9 cellular contexts compared by ENCODE assay signal in genomic region chr4:129094347-129094746, GRCh38. TPM values are rescaled to one million over a fixed set of nuclear protein-coding genes. Genes with fewer than 3 reads are reported as not detected.
DNase-seq lines count a peak whose midpoint lies in the region; ATAC-seq lines count a peak whose summit lies in the region.
"Had no signal": no experiment of that assay in that cellular context is flagged by ENCODE, and none has a peak within 500 bp of the region (broad histone marks: within the 10 kb centered on the region; RNA-seq: fewer than 3 reads in every experiment).

No MANE protein-coding gene starts in this region.

- H3K4me1 Mint-ChIP-seq in activated T-cell treated with anti-CD3 and anti-CD28 coated beads, Interleukin-2, amount 50 U/mL, for 4 hours (ENCODE audit: low read depth), result peaks cover 32% of the 10 kb centered on the region

- H3K36me3 ChIP-seq in subcutaneous abdominal adipose tissue (ENCODE audit: control insufficient read depth in 5 of 5, insufficient read depth in 5 of 5, low read length in 5 of 5), result no peaks in the 10 kb centered on the region

- peak overlapping the region in 1 of 5 donors; percentile 90 for H3K9ac ChIP-seq in subcutaneous abdominal adipose tissue (ENCODE audit: low read length in 5 of 5)

- H3K27me3 Mint-ChIP-seq in activated T-cell treated with anti-CD3 and anti-CD28 coated beads, Interleukin-2, amount 50 U/mL, for 4 hours (ENCODE audit: low read depth), result no peaks in the 10 kb centered on the region

- ATAC-seq in activated T-cell treated with anti-CD3 and anti-CD28 coated beads, Interleukin-2, amount 50 U/mL, for 4 hours, result no peak
- ATAC-seq in HG02798 (IDR thresholded peaks at IDR 0.05; ENCODE audit: poor library complexity, unreplicated experiment), result no peak

- no peak for DNase-seq in activated T-cell treated with anti-CD3 and anti-CD28 coated beads, Interleukin-2, amount 50 U/mL, for 4 hours
- DNase-seq in activated T-cell treated with anti-CD3 and anti-CD28 coated beads, Interleukin-2, amount 50 U/mL, for 1 hour, result no peak
- peak; percentile 67 for DNase-seq in OCI-M1 (lab: John Stamatoyannopoulos, UW)
- peak; percentile 16 for DNase-seq in fibroblast of peridontal ligament (ENCODE audit: extremely low read depth)
- no peak for DNase-seq in stimulated activated CD4-positive, alpha-beta T cell treated with anti-CD3 and anti-CD28 coated beads, Interleukin-15, amount 100 ng/mL, for 24 hours
- DNase-seq in putamen (ENCODE audit: low spot score), result no peak
- DNase-seq: NCI-H1105 had no signal

- no peaks in the 10 kb centered on the region for H3K27me3 ChIP-seq in subcutaneous abdominal adipose tissue (ENCODE audit: control insufficient read depth in 5 of 5, insufficient read depth in 4 of 5, low read length in 5 of 5)

- no peaks in the 10 kb centered on the region for H3K36me3 Mint-ChIP-seq in activated T-cell treated with anti-CD3 and anti-CD28 coated beads, Interleukin-2, amount 50 U/mL, for 4 hours (ENCODE audit: insufficient read depth)

- no peaks in the 10 kb centered on the region for H3K9me3 ChIP-seq in subcutaneous abdominal adipose tissue (ENCODE audit: control insufficient read depth in 5 of 5, low read length in 5 of 5)

- peaks cover 5 to 25% (median 17%) of the 10 kb centered on the region in 5 donors for H3K4me1 ChIP-seq in subcutaneous abdominal adipose tissue (ENCODE audit: control insufficient read depth in 5 of 5, insufficient read depth in 5 of 5, low read length in 5 of 5)

- no peaks in the 10 kb centered on the region for H3K9me3 Mint-ChIP-seq in activated T-cell treated with anti-CD3 and anti-CD28 coated beads, Interleukin-2, amount 50 U/mL, for 4 hours

- peak overlapping the region; percentile 96 for H3K27ac ChIP-seq in subcutaneous abdominal adipose tissue (ENCODE audit: low read depth, low read length)

- no peak overlapping the region for H3K4me3 ChIP-seq in subcutaneous abdominal adipose tissue (ENCODE audit: low read depth in 1 of 5, low read length in 5 of 5)

- peak overlapping the region; percentile 22 for H3K4me3 Mint-ChIP-seq in activated T-cell treated with anti-CD3 and anti-CD28 coated beads, Interleukin-2, amount 50 U/mL, for 4 hours

RNA-seq across cellular contexts. Expression of gene SCLT1, which starts 1.0 kb away (rescaled TPM):
- 10 to 100 TPM; 10.8 to 13.1 (median 11.1) TPM for total RNA-seq in activated T-cell treated with anti-CD3 and anti-CD28 coated beads, Interleukin-2, amount 50 U/mL, for 4 hours

RNA-seq across cellular contexts. Expression of gene C4orf33, which starts 1.6 kb away (rescaled TPM):
- total RNA-seq in activated T-cell treated with anti-CD3 and anti-CD28 coated beads, Interleukin-2, amount 50 U/mL, for 4 hours, result 1 to 10 TPM; 2.1 to 2.8 (median 2.8) TPM

Comparison
In these comparisons a context has a peak if more than half of its experiments do, and no peak if none do; other contexts are left out.
1. DNase-seq: peak in OCI-M1 (single experiment) and fibroblast of peridontal ligament (single experiment); none in activated T-cell treated with anti-CD3 and anti-CD28 coated beads, Interleukin-2, amount 50 U/mL, for 4 hours (single experiment), activated T-cell treated with anti-CD3 and anti-CD28 coated beads, Interleukin-2, amount 50 U/mL, for 1 hour (single experiment), stimulated activated CD4-positive, alpha-beta T cell treated with anti-CD3 and anti-CD28 coated beads, Interleukin-15, amount 100 ng/mL, for 24 hours (single experiment) and putamen (single experiment).